In the genomic region with DNA sequence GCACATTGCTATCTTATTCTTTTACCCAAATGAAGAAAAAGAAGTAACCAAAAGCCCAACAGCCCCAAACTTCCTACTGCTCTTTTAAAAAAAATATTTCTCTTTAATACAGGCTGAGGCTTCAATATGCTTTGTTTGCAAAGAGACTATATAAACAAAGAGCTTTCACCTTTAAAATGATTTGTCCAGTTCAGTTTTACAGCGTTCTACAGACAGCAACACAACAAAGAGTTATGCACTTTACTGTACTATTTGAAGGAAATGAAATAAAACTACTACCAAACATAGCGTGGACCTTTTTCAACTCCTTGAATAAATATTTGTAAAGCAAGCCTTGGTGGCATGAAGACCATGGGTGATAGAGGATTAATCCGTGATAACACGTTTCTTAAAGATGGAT, we compare ENCODE assay signal across 25 cellular contexts.
"Had no signal": no experiment of that assay in that cellular context is flagged by ENCODE, and none has a peak within 500 bp of the region (broad histone marks: within the 10 kb centered on the region; RNA-seq: fewer than 3 reads in every experiment).

No MANE protein-coding gene starts in this region.

- H3K27me3 ChIP-seq: colonic mucosa, foreskin keratinocyte, gastroesophageal sphincter, heart left ventricle, suprapubic skin, transverse colon, vagina had no signal

- DNase-seq: colonic mucosa; effector CD8-positive, alpha-beta T cell; foreskin keratinocyte; heart left ventricle; hippocampal formation; islet precursor cell; kidney glomerular epithelial cell; naive B cell; stimulated activated CD4-positive, alpha-beta T cell treated with anti-CD3 and anti-CD28 coated beads, Interleukin-12 subunit alpha, Interleukin-12 subunit beta, amount 100 ng/mL, for 4 hours; stimulated activated CD4-positive, alpha-beta T cell treated with anti-CD3 and anti-CD28 coated beads, Interleukin-1b, Interleukin-23, amount 100 ng/mL, for 48 hours; stimulated activated CD4-positive, alpha-beta T cell treated with anti-CD3 and anti-CD28 coated beads, Interleukin-4, amount 100 ng/mL, for 1 hour; stimulated activated CD8-positive, alpha-beta memory T cell treated with anti-CD3 and anti-CD28 coated beads, Interleukin-4, amount 100 ng/mL, for 48 hours; stimulated activated naive CD4-positive, alpha-beta T cell; stimulated activated naive CD8-positive, alpha-beta T cell treated with anti-CD3 and anti-CD28 coated beads, Interleukin-15, amount 100 ng/mL, for 72 hours; transverse colon had no signal

- H3K4me3 ChIP-seq: colonic mucosa, esophagus muscularis mucosa, gastroesophageal sphincter, heart left ventricle, lung, smooth muscle cell, suprapubic skin, transverse colon, vagina had no signal

- H3K36me3 ChIP-seq: colonic mucosa, esophagus muscularis mucosa, gastroesophageal sphincter, heart left ventricle, neutrophil, suprapubic skin, transverse colon, vagina had no signal

- H3K9me3 ChIP-seq: colonic mucosa, esophagus muscularis mucosa, gastroesophageal sphincter, heart left ventricle, neutrophil, suprapubic skin, transverse colon, vagina had no signal

- ATAC-seq: foreskin keratinocyte; gastroesophageal sphincter; heart left ventricle; natural killer cell treated with Interleukin-12 subunit alpha and Interleukin-12 subunit beta and Interleukin-15 and Interleukin-18, amount 100 ng/mL, for 72 hours; sciatic nerve; stimulated activated naive CD8-positive, alpha-beta T cell treated with anti-CD3 and anti-CD28 coated beads, Interleukin-15, amount 100 ng/mL, for 72 hours had no signal

- H3K9ac ChIP-seq: parathyroid adenoma had no signal

- H3K4me1 ChIP-seq: colonic mucosa, foreskin keratinocyte, parathyroid adenoma, suprapubic skin, vagina had no signal
